Comparison of ENCODE assay signal across 8 cellular contexts in the genomic region with DNA sequence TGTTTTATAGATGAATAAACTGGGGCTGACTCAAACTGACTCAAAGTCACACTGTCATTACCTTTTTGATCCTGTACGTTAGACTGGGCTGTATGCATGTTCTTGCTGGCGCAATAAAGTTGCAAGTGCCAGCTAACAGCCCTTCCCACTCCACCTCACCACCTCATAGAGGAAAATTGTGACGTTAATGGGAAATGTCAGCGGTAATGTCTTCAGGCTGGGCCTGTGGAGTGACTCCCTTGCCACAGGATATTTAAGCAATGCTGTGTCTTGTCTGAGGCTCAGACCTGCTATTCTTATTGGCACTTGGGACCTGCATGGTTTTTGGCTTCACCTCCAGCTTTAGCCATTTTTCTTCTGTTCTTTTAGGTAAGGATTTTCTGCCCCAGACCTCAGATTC.
DNase-seq lines count a peak whose midpoint lies in the region; ATAC-seq and TF ChIP-seq lines count a peak whose summit lies in the region.

No MANE protein-coding gene starts in this region.

- DNase-seq in SIG-M5 (lab: John Stamatoyannopoulos, UW), result peak; percentile 70
- DNase-seq in fibroblast of pulmonary artery (ENCODE audit: low read depth), result peak; percentile 35
- DNase-seq in stimulated activated effector memory CD8-positive, alpha-beta T cell treated with anti-CD3 and anti-CD28 coated beads, Interleukin-12 subunit alpha, Interleukin-12 subunit beta, amount 100 ng/mL, for 72 hours (ENCODE audit: low spot score in 2 of 2), result no peak
- no peak for DNase-seq in GM10248 (ENCODE audit: extremely low spot score)
- no peak for DNase-seq in activated CD4-positive, alpha-beta T cell treated with anti-CD3 and anti-CD28 coated beads, Interleukin-2, amount 50 U/mL, for 48 hours
- no peak for DNase-seq in GOT3 (lab: John Stamatoyannopoulos, UW)

- CTCF ChIA-PET in GM10248 (lab: Yijun Ruan, JAX), result interaction anchor here (0.7 to 5.1 kb wide), 36 partner anchors 10 to 342 kb away, joined by 3 to 54 read pairs (median 4); partner anchors contain the start of genes CASP10, NDUFB3 and ORC2

- no peak for TF ChIP-seq CTCF in fibroblast of pulmonary artery (IDR thresholded peaks at IDR 0.05; ENCODE audit: low read length, missing control alignments)
- TF ChIP-seq CTCF in GM10248 (IDR thresholded peaks at IDR 0.05; ENCODE audit: control extremely low read depth, extremely low read depth, low read depth, missing control alignments), result no peak

- H3K9me3 Mint-ChIP-seq in stimulated activated effector memory CD8-positive, alpha-beta T cell treated with anti-CD3 and anti-CD28 coated beads, Interleukin-12 subunit alpha, Interleukin-12 subunit beta, amount 100 ng/mL, for 72 hours, result no peaks in the 10 kb centered on the region

- POLR2A ChIA-PET in GM10248 (lab: Yijun Ruan, JAX), result interaction anchor here (0.9 to 1.4 kb wide), 5 partner anchors 24 to 43 kb away, joined by 3 to 5 read pairs (median 3); partner anchors contain the start of gene CFLAR

- H3K4me3 Mint-ChIP-seq in stimulated activated effector memory CD8-positive, alpha-beta T cell treated with anti-CD3 and anti-CD28 coated beads, Interleukin-12 subunit alpha, Interleukin-12 subunit beta, amount 100 ng/mL, for 72 hours, result no peak overlapping the region

- H3K36me3 Mint-ChIP-seq in stimulated activated effector memory CD8-positive, alpha-beta T cell treated with anti-CD3 and anti-CD28 coated beads, Interleukin-12 subunit alpha, Interleukin-12 subunit beta, amount 100 ng/mL, for 72 hours, result peaks cover 100% of the 10 kb centered on the region

- H3K4me1 Mint-ChIP-seq in stimulated activated effector memory CD8-positive, alpha-beta T cell treated with anti-CD3 and anti-CD28 coated beads, Interleukin-12 subunit alpha, Interleukin-12 subunit beta, amount 100 ng/mL, for 72 hours, result peaks cover 43% of the 10 kb centered on the region

- H3K4me3 ChIP-seq in fibroblast of pulmonary artery (replicated peaks; ENCODE audit: low read depth, low read length), result no peak overlapping the region

- ATAC-seq in GM18502 (IDR thresholded peaks at IDR 0.05; ENCODE audit: poor library complexity, unreplicated experiment), result peak; percentile 25
- ATAC-seq in HG02763 (IDR thresholded peaks at IDR 0.05; ENCODE audit: unreplicated experiment), result peak; percentile 13
- no peak for ATAC-seq in stimulated activated effector memory CD8-positive, alpha-beta T cell treated with anti-CD3 and anti-CD28 coated beads, Interleukin-12 subunit alpha, Interleukin-12 subunit beta, amount 100 ng/mL, for 72 hours

- peak overlapping the region; percentile 71 for H3K27ac Mint-ChIP-seq in stimulated activated effector memory CD8-positive, alpha-beta T cell treated with anti-CD3 and anti-CD28 coated beads, Interleukin-12 subunit alpha, Interleukin-12 subunit beta, amount 100 ng/mL, for 72 hours

Comparison
In these comparisons a context has a peak if more than half of its experiments do, and no peak if none do; other contexts are left out.
1. DNase-seq: peak in SIG-M5 (single experiment) and fibroblast of pulmonary artery (single experiment); none in stimulated activated effector memory CD8-positive, alpha-beta T cell treated with anti-CD3 and anti-CD28 coated beads, Interleukin-12 subunit alpha, Interleukin-12 subunit beta, amount 100 ng/mL, for 72 hours (0 of 2), GM10248 (single experiment), activated CD4-positive, alpha-beta T cell treated with anti-CD3 and anti-CD28 coated beads, Interleukin-2, amount 50 U/mL, for 48 hours (0 of 2) and GOT3 (single experiment).